Comparison of ENCODE assay signal across 8 cellular contexts in the genomic region with DNA sequence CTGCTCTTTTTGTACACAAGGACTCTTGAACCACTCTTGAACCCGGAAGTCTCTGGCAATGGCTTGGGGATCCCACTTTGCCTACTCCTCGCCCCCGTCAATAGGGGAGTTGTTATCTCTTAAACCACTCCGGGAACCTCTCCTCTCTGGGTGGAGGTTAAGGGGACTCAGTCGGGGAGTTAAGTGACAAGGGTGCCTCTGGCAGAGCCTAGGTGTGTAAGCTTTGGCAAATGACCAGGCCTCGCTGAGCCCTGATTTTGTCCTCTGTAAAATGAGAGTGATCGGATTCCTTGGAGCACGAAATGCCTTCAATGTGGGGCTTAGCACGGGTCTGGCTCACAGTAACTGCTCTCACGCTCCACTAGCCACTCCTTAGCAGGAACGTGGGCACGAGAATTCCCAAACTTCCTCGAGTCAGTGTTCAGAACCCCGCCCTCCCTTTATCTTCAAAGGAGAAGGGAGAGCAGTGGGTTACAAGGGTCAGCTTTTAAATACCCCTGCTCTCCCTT.
DNase-seq lines count a peak whose midpoint lies in the region; ATAC-seq and TF ChIP-seq lines count a peak whose summit lies in the region.

No MANE protein-coding gene starts in this region.

- no peaks in the 10 kb centered on the region for H3K27me3 Mint-ChIP-seq in chondrocyte (ENCODE audit: low read depth)
- H3K27me3 Mint-ChIP-seq in naive thymus-derived CD4-positive, alpha-beta T cell: peaks cover 0 to 11% (median 0%) of the 10 kb centered on the region in 5 donors

- H3K27me3 ChIP-seq in naive thymus-derived CD4-positive, alpha-beta T cell (ENCODE audit: control insufficient read depth in 2 of 2, insufficient read depth in 2 of 2, low read length in 2 of 2): no peaks in the 10 kb centered on the region

- intact Hi-C loops in naive thymus-derived CD4-positive, alpha-beta T cell (cut with micrococcal nuclease): loop anchor here (1.0 to 5.0 kb wide), 12 partner anchors 160 to 1049 kb away; a partner anchor contains a TSS

- peak overlapping the region; percentile 75 for H3K4me3 Mint-ChIP-seq in chondrocyte (ENCODE audit: unreplicated experiment)
- peak overlapping the region; percentile 74 to 89 (median 84) for H3K4me3 Mint-ChIP-seq in naive thymus-derived CD4-positive, alpha-beta T cell

- peaks cover 4 to 10% of the 10 kb centered on the region in 2 donors for H3K4me1 ChIP-seq in naive thymus-derived CD4-positive, alpha-beta T cell (ENCODE audit: control insufficient read depth in 2 of 2, insufficient read depth in 2 of 2, low read length in 2 of 2)

- POLR2A ChIA-PET in naive thymus-derived CD4-positive, alpha-beta T cell (lab: Charles Lee): interaction anchor here (0.9 to 6.8 kb wide), 6 partner anchors 34 to 351 kb away, joined by 3 to 51 read pairs (median 14); a partner anchor contains a TSS

- H3K27ac Mint-ChIP-seq in chondrocyte (ENCODE audit: unreplicated experiment): peak overlapping the region; percentile 29
- H3K27ac Mint-ChIP-seq in naive thymus-derived CD4-positive, alpha-beta T cell: peak overlapping the region in 8 of 9 donors; percentile 40 to 84 (median 70)

- CTCF ChIA-PET in naive thymus-derived CD4-positive, alpha-beta T cell (lab: Charles Lee): interaction anchor here (0.7 to 8.9 kb wide), 17 partner anchors 10 to 606 kb away, joined by 3 to 206 read pairs (median 6); a partner anchor contains a TSS

- no peak for TF ChIP-seq CTCF in chondrocyte (IDR thresholded peaks at IDR 0.05)

- no peaks in the 10 kb centered on the region for H3K9me3 Mint-ChIP-seq in chondrocyte (ENCODE audit: low read depth)
- H3K9me3 Mint-ChIP-seq in naive thymus-derived CD4-positive, alpha-beta T cell: no peaks in the 10 kb centered on the region

- no peak overlapping the region for H3K27ac ChIP-seq in naive thymus-derived CD4-positive, alpha-beta T cell (ENCODE audit: low read depth, low read length)

- H3K9me3 ChIP-seq in naive thymus-derived CD4-positive, alpha-beta T cell (ENCODE audit: control insufficient read depth in 2 of 3, low read length in 3 of 3): no peaks in the 10 kb centered on the region

- no peaks in the 10 kb centered on the region for H3K36me3 Mint-ChIP-seq in chondrocyte (ENCODE audit: low read depth)
- H3K36me3 Mint-ChIP-seq in naive thymus-derived CD4-positive, alpha-beta T cell: no peaks in the 10 kb centered on the region

- DNase-seq in AG20443 (ENCODE audit: low spot score): peak; percentile 36
- DNase-seq in LoVo (ENCODE audit: low spot score): peak; percentile 49
- DNase-seq in chondrocyte (ENCODE audit: low spot score): no peak
- no peak for DNase-seq in naive thymus-derived CD4-positive, alpha-beta T cell
- DNase-seq in NCI-H187 (lab: John Stamatoyannopoulos, UW): no peak
- DNase-seq in COLO829 (ENCODE audit: low spot score): no peak
- no peak for DNase-seq in NCI-H524 treated with DMSO at 0.1 percent for 48 hours (lab: John Stamatoyannopoulos, UW)

- ATAC-seq in naive thymus-derived CD4-positive, alpha-beta T cell: no peak
- no peak for ATAC-seq in GM18907 (IDR thresholded peaks at IDR 0.05; ENCODE audit: unreplicated experiment)

- H3K4me1 Mint-ChIP-seq in chondrocyte (ENCODE audit: low read depth): peaks cover 34% of the 10 kb centered on the region
- peaks cover 11 to 35% (median 28%) of the 10 kb centered on the region in 7 donors for H3K4me1 Mint-ChIP-seq in naive thymus-derived CD4-positive, alpha-beta T cell

- H3K36me3 ChIP-seq in naive thymus-derived CD4-positive, alpha-beta T cell (ENCODE audit: control insufficient read depth in 2 of 3, insufficient read depth in 3 of 3, low read length in 3 of 3): no peaks in the 10 kb centered on the region

- peak overlapping the region; percentile 48 for H3K4me3 ChIP-seq in naive thymus-derived CD4-positive, alpha-beta T cell (ENCODE audit: low read length)

Comparison
In these comparisons a context has a peak if more than half of its experiments do, and no peak if none do; other contexts are left out.
1. DNase-seq: peak in AG20443 (single experiment) and LoVo (single experiment); none in chondrocyte (single experiment), naive thymus-derived CD4-positive, alpha-beta T cell (0 of 9), NCI-H187 (0 of 2), COLO829 (single experiment) and NCI-H524 treated with DMSO at 0.1 percent for 48 hours (single experiment).